1 cellular context compared by ENCODE assay signal in the genomic region with DNA sequence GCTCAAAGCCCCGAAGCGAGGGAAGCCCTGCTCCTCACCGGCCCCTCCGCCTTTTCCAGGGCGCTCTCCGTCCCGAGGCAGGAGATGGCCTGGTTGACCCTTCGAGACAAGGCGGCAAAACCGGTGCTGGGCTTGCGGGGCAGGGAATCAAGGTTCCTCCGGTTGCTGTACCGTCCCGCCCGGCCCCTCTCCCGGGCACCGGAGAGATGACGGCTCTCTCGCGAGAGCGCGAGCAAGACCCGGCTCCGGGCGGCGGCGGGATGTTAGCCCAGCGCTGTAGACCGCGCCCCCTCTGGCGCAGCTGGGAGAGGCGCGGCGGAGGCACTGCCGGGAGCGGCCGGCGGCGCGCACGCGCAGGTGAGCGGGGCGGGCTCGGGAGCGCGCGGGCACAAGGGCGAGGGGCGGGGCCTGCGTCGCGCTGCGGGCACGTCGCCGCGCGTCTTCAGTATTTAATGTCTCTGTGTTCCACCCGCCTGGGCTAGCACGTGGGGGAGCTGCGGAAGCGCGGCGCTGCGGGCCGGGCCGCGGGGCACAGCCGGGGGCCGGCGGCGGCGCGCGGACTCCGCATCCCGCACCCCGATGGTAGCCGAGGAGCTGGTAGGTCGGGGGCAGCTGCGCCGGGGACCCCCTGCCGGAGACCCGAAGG.
A peak's percentile ranks its signal among the peaks of the same experiment; 100 is the strongest.
TF ChIP-seq lines count a peak whose summit lies in the region.

A gene with protein sequence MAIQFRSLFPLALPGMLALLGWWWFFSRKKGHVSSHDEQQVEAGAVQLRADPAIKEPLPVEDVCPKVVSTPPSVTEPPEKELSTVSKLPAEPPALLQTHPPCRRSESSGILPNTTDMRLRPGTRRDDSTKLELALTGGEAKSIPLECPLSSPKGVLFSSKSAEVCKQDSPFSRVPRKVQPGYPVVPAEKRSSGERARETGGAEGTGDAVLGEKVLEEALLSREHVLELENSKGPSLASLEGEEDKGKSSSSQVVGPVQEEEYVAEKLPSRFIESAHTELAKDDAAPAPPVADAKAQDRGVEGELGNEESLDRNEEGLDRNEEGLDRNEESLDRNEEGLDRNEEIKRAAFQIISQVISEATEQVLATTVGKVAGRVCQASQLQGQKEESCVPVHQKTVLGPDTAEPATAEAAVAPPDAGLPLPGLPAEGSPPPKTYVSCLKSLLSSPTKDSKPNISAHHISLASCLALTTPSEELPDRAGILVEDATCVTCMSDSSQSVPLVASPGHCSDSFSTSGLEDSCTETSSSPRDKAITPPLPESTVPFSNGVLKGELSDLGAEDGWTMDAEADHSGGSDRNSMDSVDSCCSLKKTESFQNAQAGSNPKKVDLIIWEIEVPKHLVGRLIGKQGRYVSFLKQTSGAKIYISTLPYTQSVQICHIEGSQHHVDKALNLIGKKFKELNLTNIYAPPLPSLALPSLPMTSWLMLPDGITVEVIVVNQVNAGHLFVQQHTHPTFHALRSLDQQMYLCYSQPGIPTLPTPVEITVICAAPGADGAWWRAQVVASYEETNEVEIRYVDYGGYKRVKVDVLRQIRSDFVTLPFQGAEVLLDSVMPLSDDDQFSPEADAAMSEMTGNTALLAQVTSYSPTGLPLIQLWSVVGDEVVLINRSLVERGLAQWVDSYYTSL (plus strand): TSS at position 445 of the 646 bp plus-strand sequence. CDS start 20,219 bp downstream, outside the sequence.

TF ChIP-seq in GM12878, 131 proteins besides CTCF, POLR2A, EP300 and RAD21 (continued from another document and continues in another):
- TF ChIP-seq NFYA (IDR thresholded peaks at IDR 0.05; ENCODE audit: borderline replicate concordance, low read depth, low read length): no peak
- TF ChIP-seq POU2F2 (IDR thresholded peaks at IDR 0.05; ENCODE audit: borderline replicate concordance, low read depth, low read length): peak; percentile 54; the same call in 1 of the 3 replicates
- no peak for TF ChIP-seq RFX5 (IDR thresholded peaks at IDR 0.05; ENCODE audit: low read depth, low read length)
- TF ChIP-seq, protein P1, sequence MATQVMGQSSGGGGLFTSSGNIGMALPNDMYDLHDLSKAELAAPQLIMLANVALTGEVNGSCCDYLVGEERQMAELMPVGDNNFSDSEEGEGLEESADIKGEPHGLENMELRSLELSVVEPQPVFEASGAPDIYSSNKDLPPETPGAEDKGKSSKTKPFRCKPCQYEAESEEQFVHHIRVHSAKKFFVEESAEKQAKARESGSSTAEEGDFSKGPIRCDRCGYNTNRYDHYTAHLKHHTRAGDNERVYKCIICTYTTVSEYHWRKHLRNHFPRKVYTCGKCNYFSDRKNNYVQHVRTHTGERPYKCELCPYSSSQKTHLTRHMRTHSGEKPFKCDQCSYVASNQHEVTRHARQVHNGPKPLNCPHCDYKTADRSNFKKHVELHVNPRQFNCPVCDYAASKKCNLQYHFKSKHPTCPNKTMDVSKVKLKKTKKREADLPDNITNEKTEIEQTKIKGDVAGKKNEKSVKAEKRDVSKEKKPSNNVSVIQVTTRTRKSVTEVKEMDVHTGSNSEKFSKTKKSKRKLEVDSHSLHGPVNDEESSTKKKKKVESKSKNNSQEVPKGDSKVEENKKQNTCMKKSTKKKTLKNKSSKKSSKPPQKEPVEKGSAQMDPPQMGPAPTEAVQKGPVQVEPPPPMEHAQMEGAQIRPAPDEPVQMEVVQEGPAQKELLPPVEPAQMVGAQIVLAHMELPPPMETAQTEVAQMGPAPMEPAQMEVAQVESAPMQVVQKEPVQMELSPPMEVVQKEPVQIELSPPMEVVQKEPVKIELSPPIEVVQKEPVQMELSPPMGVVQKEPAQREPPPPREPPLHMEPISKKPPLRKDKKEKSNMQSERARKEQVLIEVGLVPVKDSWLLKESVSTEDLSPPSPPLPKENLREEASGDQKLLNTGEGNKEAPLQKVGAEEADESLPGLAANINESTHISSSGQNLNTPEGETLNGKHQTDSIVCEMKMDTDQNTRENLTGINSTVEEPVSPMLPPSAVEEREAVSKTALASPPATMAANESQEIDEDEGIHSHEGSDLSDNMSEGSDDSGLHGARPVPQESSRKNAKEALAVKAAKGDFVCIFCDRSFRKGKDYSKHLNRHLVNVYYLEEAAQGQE (IDR thresholded peaks at IDR 0.05; ENCODE audit: low read depth, low read length): no peak
- TF ChIP-seq, protein P2, sequence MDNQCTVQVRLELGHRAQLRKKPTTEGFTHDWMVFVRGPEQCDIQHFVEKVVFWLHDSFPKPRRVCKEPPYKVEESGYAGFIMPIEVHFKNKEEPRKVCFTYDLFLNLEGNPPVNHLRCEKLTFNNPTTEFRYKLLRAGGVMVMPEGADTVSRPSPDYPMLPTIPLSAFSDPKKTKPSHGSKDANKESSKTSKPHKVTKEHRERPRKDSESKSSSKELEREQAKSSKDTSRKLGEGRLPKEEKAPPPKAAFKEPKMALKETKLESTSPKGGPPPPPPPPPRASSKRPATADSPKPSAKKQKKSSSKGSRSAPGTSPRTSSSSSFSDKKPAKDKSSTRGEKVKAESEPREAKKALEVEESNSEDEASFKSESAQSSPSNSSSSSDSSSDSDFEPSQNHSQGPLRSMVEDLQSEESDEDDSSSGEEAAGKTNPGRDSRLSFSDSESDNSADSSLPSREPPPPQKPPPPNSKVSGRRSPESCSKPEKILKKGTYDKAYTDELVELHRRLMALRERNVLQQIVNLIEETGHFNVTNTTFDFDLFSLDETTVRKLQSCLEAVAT (IDR thresholded peaks at IDR 0.05): 0 out of 2 replicates have a peak, but pooled peaks have one; percentile 13
- TF ChIP-seq EED (IDR thresholded peaks at IDR 0.05; ENCODE audit: low read depth): peak; percentile 54
- peak; percentile 27 for TF ChIP-seq RELA (IDR thresholded peaks at IDR 0.05; ENCODE audit: borderline replicate concordance, partially characterized antibody)
- peak; percentile 81 for TF ChIP-seq RELB (IDR thresholded peaks at IDR 0.05; ENCODE audit: low read depth)
- no peak for TF ChIP-seq WRNIP1 (IDR thresholded peaks at IDR 0.05; ENCODE audit: borderline replicate concordance, low read depth, low read length)
- peak; percentile 46; the same call in 1 of the 2 replicates for TF ChIP-seq ZNF687 (IDR thresholded peaks at IDR 0.05)
- 0 out of 3 replicates have a peak, but pooled peaks of 1 of the 2 experiments have one; percentile 2 for TF ChIP-seq EGR1 (IDR thresholded peaks at IDR 0.05; ENCODE audit: borderline replicate concordance in 1 of 2, low read depth in 2 of 2, low read length in 2 of 2)
- TF ChIP-seq ZNF24 (IDR thresholded peaks at IDR 0.05): no peak
- no peak for TF ChIP-seq HDGF (IDR thresholded peaks at IDR 0.05)
- peak; percentile 73 for TF ChIP-seq NR2F1 (conservative IDR thresholded peaks at IDR 0.05)
- peak; percentile 59; the same call in 1 of the 2 replicates for TF ChIP-seq CREB1 (IDR thresholded peaks at IDR 0.05; ENCODE audit: low read depth)
- TF ChIP-seq E2F8 (IDR thresholded peaks at IDR 0.05; ENCODE audit: low read depth, partially characterized antibody): no peak
- TF ChIP-seq, protein P3, sequence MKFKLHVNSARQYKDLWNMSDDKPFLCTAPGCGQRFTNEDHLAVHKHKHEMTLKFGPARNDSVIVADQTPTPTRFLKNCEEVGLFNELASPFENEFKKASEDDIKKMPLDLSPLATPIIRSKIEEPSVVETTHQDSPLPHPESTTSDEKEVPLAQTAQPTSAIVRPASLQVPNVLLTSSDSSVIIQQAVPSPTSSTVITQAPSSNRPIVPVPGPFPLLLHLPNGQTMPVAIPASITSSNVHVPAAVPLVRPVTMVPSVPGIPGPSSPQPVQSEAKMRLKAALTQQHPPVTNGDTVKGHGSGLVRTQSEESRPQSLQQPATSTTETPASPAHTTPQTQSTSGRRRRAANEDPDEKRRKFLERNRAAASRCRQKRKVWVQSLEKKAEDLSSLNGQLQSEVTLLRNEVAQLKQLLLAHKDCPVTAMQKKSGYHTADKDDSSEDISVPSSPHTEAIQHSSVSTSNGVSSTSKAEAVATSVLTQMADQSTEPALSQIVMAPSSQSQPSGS (IDR thresholded peaks at IDR 0.05; ENCODE audit: low read length): no peak
- 0 out of 4 replicates have a peak, but pooled peaks of 1 of the 2 experiments have one; percentile 10 for TF ChIP-seq SRF (IDR thresholded peaks at IDR 0.05; ENCODE audit: low read depth in 2 of 2, low read length in 2 of 2)
- TF ChIP-seq NR2C1 (IDR thresholded peaks at IDR 0.05): peak; percentile 64
- no peak for TF ChIP-seq BMI1 (IDR thresholded peaks at IDR 0.05; ENCODE audit: borderline replicate concordance)
- TF ChIP-seq MEF2A (IDR thresholded peaks at IDR 0.05; ENCODE audit: insufficient read depth, low read depth, low read length): 0 out of 2 replicates have a peak, but pooled peaks have one; percentile 33
- no peak for TF ChIP-seq HDAC2 (IDR thresholded peaks at IDR 0.05)
- TF ChIP-seq DPF2 (IDR thresholded peaks at IDR 0.05): peak; percentile 84; the same call in 1 of the 2 replicates
- TF ChIP-seq, protein P4, sequence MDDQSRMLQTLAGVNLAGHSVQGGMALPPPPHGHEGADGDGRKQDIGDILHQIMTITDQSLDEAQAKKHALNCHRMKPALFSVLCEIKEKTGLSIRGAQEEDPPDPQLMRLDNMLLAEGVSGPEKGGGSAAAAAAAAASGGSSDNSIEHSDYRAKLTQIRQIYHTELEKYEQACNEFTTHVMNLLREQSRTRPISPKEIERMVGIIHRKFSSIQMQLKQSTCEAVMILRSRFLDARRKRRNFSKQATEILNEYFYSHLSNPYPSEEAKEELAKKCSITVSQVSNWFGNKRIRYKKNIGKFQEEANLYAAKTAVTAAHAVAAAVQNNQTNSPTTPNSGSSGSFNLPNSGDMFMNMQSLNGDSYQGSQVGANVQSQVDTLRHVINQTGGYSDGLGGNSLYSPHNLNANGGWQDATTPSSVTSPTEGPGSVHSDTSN (IDR thresholded peaks at IDR 0.05; ENCODE audit: insufficient replicate concordance, low read depth, low read length): peak; percentile 17
